26 cellular contexts compared by ENCODE assay signal in genomic region chr12:59158066-59158465, GRCh38.
"Had no signal": no experiment of that assay in that cellular context is flagged by ENCODE, and none has a peak within 500 bp of the region (broad histone marks: within the 10 kb centered on the region; RNA-seq: fewer than 3 reads in every experiment).

No MANE protein-coding gene starts in this region.

- H3K4me3 Mint-ChIP-seq: activated CD4-positive, alpha-beta memory T cell treated with anti-CD3 and anti-CD28 coated beads, Interleukin-2, amount 10 ng/mL, durations not matched to agents 7 days and 5 days; activated CD4-positive, alpha-beta T cell treated with anti-CD3 and anti-CD28 coated beads, Interleukin-2, amount 10 ng/mL, durations not matched to agents 7 days and 5 days; activated naive CD4-positive, alpha-beta T cell treated with anti-CD3 and anti-CD28 coated beads, Interleukin-2, amount 10 ng/mL, durations not matched to agents 7 days and 5 days; activated naive CD8-positive, alpha-beta T cell treated with anti-CD3 and anti-CD28 coated beads, Interleukin-2, amount 10 ng/mL, durations not matched to agents 7 days and 5 days; activated T-cell treated with anti-CD3 and anti-CD28 coated beads, Interleukin-2, amount 50 U/mL, for 24 hours; activated T-cell treated with anti-CD3 and anti-CD28 coated beads, Interleukin-2, amount 50 U/mL, for 72 hours; brain; effector memory CD8-positive, alpha-beta T cell had no signal

- H3K36me3 ChIP-seq: ascending aorta, esophagus squamous epithelium, gastroesophageal sphincter had no signal

- DNase-seq: activated CD4-positive, alpha-beta memory T cell treated with anti-CD3 and anti-CD28 coated beads, Interleukin-2, amount 10 ng/mL, durations not matched to agents 7 days and 5 days; activated CD4-positive, alpha-beta T cell treated with anti-CD3 and anti-CD28 coated beads for 1 hour; activated CD4-positive, alpha-beta T cell treated with anti-CD3 and anti-CD28 coated beads for 4 hours; activated CD4-positive, alpha-beta T cell treated with anti-CD3 and anti-CD28 coated beads, Interleukin-2, amount 10 ng/mL, durations not matched to agents 7 days and 5 days; activated CD4-positive, alpha-beta T cell treated with anti-CD3 and anti-CD28 coated beads, Interleukin-2, amount 50 U/mL, for 4 hours; activated CD8-positive, alpha-beta memory T cell treated with anti-CD3 and anti-CD28 coated beads, Interleukin-2, amount 50 U/mL, for 48 hours; activated gamma-delta T cell; activated naive CD4-positive, alpha-beta T cell; activated naive CD4-positive, alpha-beta T cell treated with anti-CD3 and anti-CD28 coated beads, Interleukin-2, amount 10 ng/mL, durations not matched to agents 7 days and 5 days; activated naive CD8-positive, alpha-beta T cell treated with anti-CD3 and anti-CD28 coated beads, Interleukin-2, amount 10 ng/mL, durations not matched to agents 7 days and 5 days; activated T-cell treated with anti-CD3 and anti-CD28 coated beads for 4 hours; activated T-cell treated with anti-CD3 and anti-CD28 coated beads, Interleukin-2, amount 50 U/mL, for 24 hours; activated T-cell treated with anti-CD3 and anti-CD28 coated beads, Interleukin-2, amount 50 U/mL, for 72 hours; caudate nucleus; cortex of kidney; dermis blood vessel endothelial cell; effector CD4-positive, alpha-beta T cell; effector memory CD8-positive, alpha-beta T cell; esophagus squamous epithelium; foreskin melanocyte; T-helper 2 cell had no signal

- H3K4me1 Mint-ChIP-seq: activated CD4-positive, alpha-beta memory T cell treated with anti-CD3 and anti-CD28 coated beads, Interleukin-2, amount 10 ng/mL, durations not matched to agents 7 days and 5 days; activated CD4-positive, alpha-beta T cell treated with anti-CD3 and anti-CD28 coated beads, Interleukin-2, amount 10 ng/mL, durations not matched to agents 7 days and 5 days; activated naive CD4-positive, alpha-beta T cell treated with anti-CD3 and anti-CD28 coated beads, Interleukin-2, amount 10 ng/mL, durations not matched to agents 7 days and 5 days; activated naive CD8-positive, alpha-beta T cell treated with anti-CD3 and anti-CD28 coated beads, Interleukin-2, amount 10 ng/mL, durations not matched to agents 7 days and 5 days; brain had no signal

- H3K4me1 ChIP-seq: ascending aorta, esophagus squamous epithelium, gastroesophageal sphincter had no signal

- H3K27me3 Mint-ChIP-seq: activated CD4-positive, alpha-beta memory T cell treated with anti-CD3 and anti-CD28 coated beads, Interleukin-2, amount 10 ng/mL, durations not matched to agents 7 days and 5 days; activated CD4-positive, alpha-beta T cell treated with anti-CD3 and anti-CD28 coated beads, Interleukin-2, amount 10 ng/mL, durations not matched to agents 7 days and 5 days; activated naive CD4-positive, alpha-beta T cell treated with anti-CD3 and anti-CD28 coated beads, Interleukin-2, amount 10 ng/mL, durations not matched to agents 7 days and 5 days; activated naive CD8-positive, alpha-beta T cell treated with anti-CD3 and anti-CD28 coated beads, Interleukin-2, amount 10 ng/mL, durations not matched to agents 7 days and 5 days; activated T-cell treated with anti-CD3 and anti-CD28 coated beads, Interleukin-2, amount 50 U/mL, for 24 hours; brain; effector memory CD8-positive, alpha-beta T cell had no signal

- H3K9me3 ChIP-seq: ascending aorta had no signal

- H3K27me3 ChIP-seq: ascending aorta, esophagus squamous epithelium, gastroesophageal sphincter had no signal

- H3K4me3 ChIP-seq: ascending aorta, esophagus squamous epithelium, gastroesophageal sphincter had no signal

- ATAC-seq: activated naive CD4-positive, alpha-beta T cell treated with anti-CD3 and anti-CD28 coated beads, Interleukin-2, amount 50 U/mL, for 72 hours; activated T-cell treated with anti-CD3 and anti-CD28 coated beads, Interleukin-2, amount 50 U/mL, for 72 hours; effector memory CD8-positive, alpha-beta T cell; gastroesophageal sphincter had no signal

- H3K36me3 Mint-ChIP-seq: activated naive CD4-positive, alpha-beta T cell treated with anti-CD3 and anti-CD28 coated beads, Interleukin-2, amount 10 ng/mL, durations not matched to agents 7 days and 5 days; activated naive CD4-positive, alpha-beta T cell treated with anti-CD3 and anti-CD28 coated beads, Interleukin-2, amount 50 U/mL, for 72 hours; activated naive CD8-positive, alpha-beta T cell treated with anti-CD3 and anti-CD28 coated beads, Interleukin-2, amount 10 ng/mL, durations not matched to agents 7 days and 5 days; brain had no signal

- H3K27ac Mint-ChIP-seq: activated CD4-positive, alpha-beta memory T cell treated with anti-CD3 and anti-CD28 coated beads, Interleukin-2, amount 10 ng/mL, durations not matched to agents 7 days and 5 days; activated CD4-positive, alpha-beta T cell treated with anti-CD3 and anti-CD28 coated beads, Interleukin-2, amount 10 ng/mL, durations not matched to agents 7 days and 5 days; activated naive CD4-positive, alpha-beta T cell treated with anti-CD3 and anti-CD28 coated beads, Interleukin-2, amount 10 ng/mL, durations not matched to agents 7 days and 5 days; activated naive CD4-positive, alpha-beta T cell treated with anti-CD3 and anti-CD28 coated beads, Interleukin-2, amount 50 U/mL, for 72 hours; activated naive CD8-positive, alpha-beta T cell treated with anti-CD3 and anti-CD28 coated beads, Interleukin-2, amount 10 ng/mL, durations not matched to agents 7 days and 5 days; activated T-cell treated with anti-CD3 and anti-CD28 coated beads, Interleukin-2, amount 50 U/mL, for 24 hours; activated T-cell treated with anti-CD3 and anti-CD28 coated beads, Interleukin-2, amount 50 U/mL, for 72 hours; brain; effector memory CD8-positive, alpha-beta T cell had no signal

- H3K27ac ChIP-seq: ascending aorta, epithelial cell of prostate, esophagus squamous epithelium, gastroesophageal sphincter had no signal
